In genomic region chr19:2170219-2170618, GRCh38 we compare ENCODE assay signal across 12 cellular contexts. TPM values are rescaled to one million over a fixed set of nuclear protein-coding genes. Genes with fewer than 3 reads are reported as not detected.
DNase-seq lines count a peak whose midpoint lies in the region; ATAC-seq and TF ChIP-seq lines count a peak whose summit lies in the region.
"Had no signal": no experiment of that assay in that cellular context is flagged by ENCODE, and none has a peak within 500 bp of the region (broad histone marks: within the 10 kb centered on the region; RNA-seq: fewer than 3 reads in every experiment).

No MANE protein-coding gene starts in this region.

- CTCF ChIA-PET in HEK293 (lab: Yijun Ruan, JAX), result interaction anchor here (0.8 to 2.1 kb wide), 3 partner anchors 12 to 66 kb away, joined by 4 to 5 read pairs (median 5); no protein-coding TSS in a partner anchor

- no peak for DNase-seq in activated T-helper 1 cell treated with anti-CD3 and anti-CD28 coated beads, Interleukin-12 subunit alpha, Interleukin-12 subunit beta, Interleukin-2, Interleukin-4 antibody, amounts not matched to agents 30 ng/mL and 10 ng/mL and 1 ng/mL, durations not matched to agents 14 hours and 24 hours and 36 hours (ENCODE audit: low spot score)
- DNase-seq in kidney tubule cell (ENCODE audit: low spot score), result peak; percentile 47
- DNase-seq in stimulated activated effector memory CD8-positive, alpha-beta T cell treated with anti-CD3 and anti-CD28 coated beads, Interleukin-12 subunit alpha, Interleukin-12 subunit beta, amount 100 ng/mL, for 72 hours (ENCODE audit: low spot score in 2 of 2), result no peak
- DNase-seq in NK-92 (lab: John Stamatoyannopoulos, UW; ENCODE audit: unreplicated experiment), result no peak
- DNase-seq in naive thymus-derived CD8-positive, alpha-beta T cell, result no peak
- no peak for DNase-seq in NCI-H774 (lab: John Stamatoyannopoulos, UW)
- DNase-seq: cerebellar nuclear complex, hypothalamus, NCI-H226 had no signal

- intact Hi-C loops in activated T-helper 1 cell treated with anti-CD3 and anti-CD28 coated beads, Interleukin-12 subunit alpha, Interleukin-12 subunit beta, Interleukin-2, Interleukin-4 antibody, amounts not matched to agents 30 ng/mL and 10 ng/mL and 1 ng/mL, durations not matched to agents 14 hours and 24 hours and 36 hours (cut with micrococcal nuclease), result no loop called here

- peaks cover 19% of the 10 kb centered on the region for H3K36me3 Mint-ChIP-seq in activated T-helper 1 cell treated with anti-CD3 and anti-CD28 coated beads, Interleukin-12 subunit alpha, Interleukin-12 subunit beta, Interleukin-2, Interleukin-4 antibody, amounts not matched to agents 30 ng/mL and 10 ng/mL and 1 ng/mL, durations not matched to agents 14 hours and 24 hours and 36 hours (ENCODE audit: low read depth)
- H3K36me3 Mint-ChIP-seq in stimulated activated effector memory CD8-positive, alpha-beta T cell treated with anti-CD3 and anti-CD28 coated beads, Interleukin-12 subunit alpha, Interleukin-12 subunit beta, amount 100 ng/mL, for 72 hours, result peaks cover 94% of the 10 kb centered on the region
- peaks cover 0 to 2% (median 0%) of the 10 kb centered on the region in 3 donors for H3K36me3 Mint-ChIP-seq in naive thymus-derived CD8-positive, alpha-beta T cell

- no peak for ATAC-seq in stimulated activated effector memory CD8-positive, alpha-beta T cell treated with anti-CD3 and anti-CD28 coated beads, Interleukin-12 subunit alpha, Interleukin-12 subunit beta, amount 100 ng/mL, for 72 hours
- ATAC-seq in naive thymus-derived CD8-positive, alpha-beta T cell, result no peak
- ATAC-seq: K562 had no signal

- H3K27ac ChIP-seq in HEK293 (ENCODE audit: extremely low read depth, low read depth, low read length), result no peak overlapping the region

- no peak overlapping the region for H3K27ac Mint-ChIP-seq in activated T-helper 1 cell treated with anti-CD3 and anti-CD28 coated beads, Interleukin-12 subunit alpha, Interleukin-12 subunit beta, Interleukin-2, Interleukin-4 antibody, amounts not matched to agents 30 ng/mL and 10 ng/mL and 1 ng/mL, durations not matched to agents 14 hours and 24 hours and 36 hours
- no peak overlapping the region for H3K27ac Mint-ChIP-seq in stimulated activated effector memory CD8-positive, alpha-beta T cell treated with anti-CD3 and anti-CD28 coated beads, Interleukin-12 subunit alpha, Interleukin-12 subunit beta, amount 100 ng/mL, for 72 hours
- peak overlapping the region in 1 of 10 donors; percentile 76 for H3K27ac Mint-ChIP-seq in naive thymus-derived CD8-positive, alpha-beta T cell
- H3K27ac Mint-ChIP-seq: T-helper 1 cell treated with Interleukin-12 subunit alpha and Interleukin-12 subunit beta and Interleukin-4 antibody, amounts not matched to agents 30 μg/mL and 1 μg/mL, for 36 hours had no signal

- H3K9me3 Mint-ChIP-seq in activated T-helper 1 cell treated with anti-CD3 and anti-CD28 coated beads, Interleukin-12 subunit alpha, Interleukin-12 subunit beta, Interleukin-2, Interleukin-4 antibody, amounts not matched to agents 30 ng/mL and 10 ng/mL and 1 ng/mL, durations not matched to agents 14 hours and 24 hours and 36 hours, result no peaks in the 10 kb centered on the region
- no peaks in the 10 kb centered on the region for H3K9me3 Mint-ChIP-seq in stimulated activated effector memory CD8-positive, alpha-beta T cell treated with anti-CD3 and anti-CD28 coated beads, Interleukin-12 subunit alpha, Interleukin-12 subunit beta, amount 100 ng/mL, for 72 hours
- H3K9me3 Mint-ChIP-seq in naive thymus-derived CD8-positive, alpha-beta T cell, result no peaks in the 10 kb centered on the region
- H3K9me3 Mint-ChIP-seq: T-helper 1 cell treated with Interleukin-12 subunit alpha and Interleukin-12 subunit beta and Interleukin-4 antibody, amounts not matched to agents 30 μg/mL and 1 μg/mL, for 36 hours had no signal

- peaks cover 57% of the 10 kb centered on the region for H3K4me1 Mint-ChIP-seq in activated T-helper 1 cell treated with anti-CD3 and anti-CD28 coated beads, Interleukin-12 subunit alpha, Interleukin-12 subunit beta, Interleukin-2, Interleukin-4 antibody, amounts not matched to agents 30 ng/mL and 10 ng/mL and 1 ng/mL, durations not matched to agents 14 hours and 24 hours and 36 hours (ENCODE audit: low read depth)
- H3K4me1 Mint-ChIP-seq in stimulated activated effector memory CD8-positive, alpha-beta T cell treated with anti-CD3 and anti-CD28 coated beads, Interleukin-12 subunit alpha, Interleukin-12 subunit beta, amount 100 ng/mL, for 72 hours, result peaks cover 74% of the 10 kb centered on the region
- peaks cover 20 to 78% (median 66%) of the 10 kb centered on the region in 4 donors for H3K4me1 Mint-ChIP-seq in naive thymus-derived CD8-positive, alpha-beta T cell

- no peak overlapping the region for H3K4me3 ChIP-seq in HEK293 (ENCODE audit: low read depth, low read length)
- H3K4me3 ChIP-seq: K562 had no signal

- no peaks in the 10 kb centered on the region; a peak in 1 of 3 replicates for H3K36me3 ChIP-seq in HEK293 (ENCODE audit: control insufficient read depth in 2 of 2, insufficient read depth in 1 of 2, low read length in 2 of 2)

- H3K4me3 Mint-ChIP-seq in activated T-helper 1 cell treated with anti-CD3 and anti-CD28 coated beads, Interleukin-12 subunit alpha, Interleukin-12 subunit beta, Interleukin-2, Interleukin-4 antibody, amounts not matched to agents 30 ng/mL and 10 ng/mL and 1 ng/mL, durations not matched to agents 14 hours and 24 hours and 36 hours, result peak overlapping the region; percentile 11
- peak overlapping the region; percentile 90 for H3K4me3 Mint-ChIP-seq in stimulated activated effector memory CD8-positive, alpha-beta T cell treated with anti-CD3 and anti-CD28 coated beads, Interleukin-12 subunit alpha, Interleukin-12 subunit beta, amount 100 ng/mL, for 72 hours
- no peak overlapping the region for H3K4me3 Mint-ChIP-seq in naive thymus-derived CD8-positive, alpha-beta T cell
- H3K4me3 Mint-ChIP-seq: T-helper 1 cell treated with Interleukin-12 subunit alpha and Interleukin-12 subunit beta and Interleukin-4 antibody, amounts not matched to agents 30 μg/mL and 1 μg/mL, for 36 hours had no signal

- peaks cover 28% of the 10 kb centered on the region for H3K4me1 ChIP-seq in HEK293 (ENCODE audit: control insufficient read depth, insufficient read depth, low read length)

- H3K27me3 Mint-ChIP-seq in activated T-helper 1 cell treated with anti-CD3 and anti-CD28 coated beads, Interleukin-12 subunit alpha, Interleukin-12 subunit beta, Interleukin-2, Interleukin-4 antibody, amounts not matched to agents 30 ng/mL and 10 ng/mL and 1 ng/mL, durations not matched to agents 14 hours and 24 hours and 36 hours (ENCODE audit: insufficient read depth), result no peaks in the 10 kb centered on the region
- no peaks in the 10 kb centered on the region for H3K27me3 Mint-ChIP-seq in naive thymus-derived CD8-positive, alpha-beta T cell

- no peak for TF ChIP-seq CTCF in HEK293 (tag by site-specific recombination; IDR thresholded peaks at IDR 0.05)

- H3K9me3 ChIP-seq in HEK293 (ENCODE audit: control insufficient read depth, insufficient read depth, low read depth, low read length), result no peaks in the 10 kb centered on the region

- POLR2A ChIA-PET in HEK293 (lab: Yijun Ruan, JAX), result interaction anchor here (1.7 kb wide), 1 partner anchor 24 kb away, joined by 3 read pairs; no protein-coding TSS in a partner anchor
- POLR2A ChIA-PET in naive thymus-derived CD8-positive, alpha-beta T cell (lab: Charles Lee), result no interaction called here

TF ChIP-seq in HEK293, 187 proteins besides CTCF, POLR2A, EP300 and RAD21 (continues in another document):
- no peak for TF ChIP-seq SCRT2 (tag by site-specific recombination; IDR thresholded peaks at IDR 0.05)
- TF ChIP-seq ZNF121 (tag by site-specific recombination; IDR thresholded peaks at IDR 0.05), result 0 out of 2 replicates have a peak, but pooled peaks have one; percentile 4
- 0 out of 2 replicates have a peak, but pooled peaks have one; percentile 24 for TF ChIP-seq ZNF366 (tag by site-specific recombination; conservative IDR thresholded peaks at IDR 0.05)
- no peak for TF ChIP-seq ZFP3 (tag by site-specific recombination; IDR thresholded peaks at IDR 0.05; ENCODE audit: low read depth)
- TF ChIP-seq SETDB1 (IDR thresholded peaks at IDR 0.05; ENCODE audit: insufficient read length, low read length), result no peak
- no peak for TF ChIP-seq ZNF548 (tag by site-specific recombination; IDR thresholded peaks at IDR 0.05)
- TF ChIP-seq ZBTB7A (tag by site-specific recombination; IDR thresholded peaks at IDR 0.05; ENCODE audit: low read depth), result no peak
- TF ChIP-seq ZNF621 (tag by site-specific recombination; IDR thresholded peaks at IDR 0.05), result no peak
- TF ChIP-seq ZIC2 (tag by site-specific recombination; IDR thresholded peaks at IDR 0.05), result peak; percentile 41; the same call in 1 of the 2 replicates
- TF ChIP-seq ZNF423 (tag by site-specific recombination; IDR thresholded peaks at IDR 0.05), result no peak
- peak; percentile 86 for TF ChIP-seq ZNF600 (tag by site-specific recombination; IDR thresholded peaks at IDR 0.05)

RNA-seq across cellular contexts. Expression of gene DOT1L, which starts 6.5 kb away (rescaled TPM):
- 119 and 128 TPM in 2 replicates for total RNA-seq in activated T-helper 1 cell treated with anti-CD3 and anti-CD28 coated beads, Interleukin-12 subunit alpha, Interleukin-12 subunit beta, Interleukin-2, Interleukin-4 antibody, amounts not matched to agents 30 ng/mL and 10 ng/mL and 1 ng/mL, durations not matched to agents 14 hours and 24 hours and 36 hours
- 10 to 100 TPM; 24.5 to 28.5 TPM for total RNA-seq in naive thymus-derived CD8-positive, alpha-beta T cell
- polyA plus RNA-seq in naive thymus-derived CD8-positive, alpha-beta T cell, result 1 to 10 TPM in 1 of 3 donors, under 1 TPM in 2; 0.30 to 1.0 (median 0.62) TPM

RNA-seq across cellular contexts. Expression of gene AP3D1, which starts 18.9 kb away (rescaled TPM):
- total RNA-seq in activated T-helper 1 cell treated with anti-CD3 and anti-CD28 coated beads, Interleukin-12 subunit alpha, Interleukin-12 subunit beta, Interleukin-2, Interleukin-4 antibody, amounts not matched to agents 30 ng/mL and 10 ng/mL and 1 ng/mL, durations not matched to agents 14 hours and 24 hours and 36 hours, result 120 and 124 TPM in 2 replicates
- 10 to 100 TPM; 71.3 to 83.2 TPM for total RNA-seq in naive thymus-derived CD8-positive, alpha-beta T cell
- polyA plus RNA-seq in naive thymus-derived CD8-positive, alpha-beta T cell, result 10 to 100 TPM; 12.8 to 45.0 (median 13.6) TPM

Comparison
In these comparisons a context has a peak if more than half of its experiments do, and no peak if none do; other contexts are left out.
1. H3K4me3 Mint-ChIP-seq: peak in activated T-helper 1 cell treated with anti-CD3 and anti-CD28 coated beads, Interleukin-12 subunit alpha, Interleukin-12 subunit beta, Interleukin-2, Interleukin-4 antibody, amounts not matched to agents 30 ng/mL and 10 ng/mL and 1 ng/mL, durations not matched to agents 14 hours and 24 hours and 36 hours (single experiment) and stimulated activated effector memory CD8-positive, alpha-beta T cell treated with anti-CD3 and anti-CD28 coated beads, Interleukin-12 subunit alpha, Interleukin-12 subunit beta, amount 100 ng/mL, for 72 hours (single experiment); none in naive thymus-derived CD8-positive, alpha-beta T cell (0 of 10).